Comparison of ENCODE assay signal across 8 cellular contexts in the genomic region with DNA sequence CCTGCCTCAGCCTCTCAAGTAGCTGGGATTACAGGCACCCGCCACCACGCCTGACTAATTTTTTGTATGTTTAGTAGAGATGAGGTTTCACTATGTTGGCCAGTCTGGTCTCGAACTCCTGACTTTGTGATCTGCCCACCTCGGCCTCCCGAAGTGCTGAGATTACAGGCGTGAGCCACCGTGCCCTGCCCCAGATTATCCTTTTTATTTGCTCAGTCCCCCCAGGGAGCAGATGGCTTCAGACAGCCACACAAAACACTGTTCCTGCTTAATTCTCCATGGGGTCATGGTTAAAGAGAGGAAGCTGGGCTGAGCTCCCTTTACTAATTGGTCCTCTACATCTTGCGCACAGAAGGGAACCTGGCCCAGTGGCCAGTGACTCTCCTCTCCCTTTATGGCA. TPM values are rescaled to one million over a fixed set of nuclear protein-coding genes. Genes with fewer than 3 reads are reported as not detected.
DNase-seq lines count a peak whose midpoint lies in the region; ATAC-seq and TF ChIP-seq lines count a peak whose summit lies in the region.
"Not testable (repeated sequence)": the region's sequence is repeated elsewhere in the genome, so short reads cannot be mapped to it uniquely, and the experiment has no call there.

No MANE protein-coding gene starts in this region.

- 78% methylated on average over 8 of the region's 8 CpGs for WGBS in suprapubic skin

- peak overlapping the region in 2 of 3 donors; percentile 86 to 89 for H3K27ac Mint-ChIP-seq in CD4-positive, CD25-positive, alpha-beta regulatory T cell
- H3K27ac Mint-ChIP-seq in activated naive CD8-positive, alpha-beta T cell treated with anti-CD3 and anti-CD28 coated beads, Interleukin-2, amount 10 ng/mL, durations not matched to agents 7 days and 5 days: peak overlapping the region; percentile 87
- peak overlapping the region; percentile 67 for H3K27ac Mint-ChIP-seq in endothelial cell (ENCODE audit: unreplicated experiment)

- H3K9me3 Mint-ChIP-seq in CD4-positive, CD25-positive, alpha-beta regulatory T cell; activated naive CD8-positive, alpha-beta T cell treated with anti-CD3 and anti-CD28 coated beads, Interleukin-2, amount 10 ng/mL, durations not matched to agents 7 days and 5 days; endothelial cell (ENCODE audit: unreplicated experiment): not testable (repeated sequence)

- H3K36me3 Mint-ChIP-seq in CD4-positive, CD25-positive, alpha-beta regulatory T cell; activated naive CD8-positive, alpha-beta T cell treated with anti-CD3 and anti-CD28 coated beads, Interleukin-2, amount 10 ng/mL, durations not matched to agents 7 days and 5 days: not testable (repeated sequence)
- H3K36me3 Mint-ChIP-seq in endothelial cell (ENCODE audit: low read depth, unreplicated experiment): peaks cover 32% of the 10 kb centered on the region

- H3K36me3 ChIP-seq in CD4-positive, CD25-positive, alpha-beta regulatory T cell (ENCODE audit: control insufficient read depth, insufficient read depth, low read length): peaks cover 22% of the 10 kb centered on the region
- not testable (repeated sequence) for H3K36me3 ChIP-seq in SU-DHL-6 (ENCODE audit: low read length); kidney epithelial cell (ENCODE audit: control insufficient read depth, insufficient read depth, low read length)
- H3K36me3 ChIP-seq in neutrophil: peaks cover 19% of the 10 kb centered on the region
- H3K36me3 ChIP-seq in suprapubic skin: peaks cover 24% of the 10 kb centered on the region

- H3K4me1 ChIP-seq in CD4-positive, CD25-positive, alpha-beta regulatory T cell (ENCODE audit: control insufficient read depth, insufficient read depth, low read length, poor library complexity, severe bottlenecking): peaks cover 39% of the 10 kb centered on the region
- H3K4me1 ChIP-seq in neutrophil (ENCODE audit: control insufficient read depth in 1 of 2, insufficient read depth in 1 of 2, low read depth in 1 of 2, low read length in 1 of 2): peaks cover 65 to 66% of the 10 kb centered on the region in 2 experiments
- H3K4me1 ChIP-seq in suprapubic skin: peaks cover 55% of the 10 kb centered on the region

- peaks cover 24% of the 10 kb centered on the region for H3K79me2 ChIP-seq in SU-DHL-6 (ENCODE audit: insufficient read depth, low read length)

- POLR2A ChIA-PET in activated naive CD8-positive, alpha-beta T cell treated with anti-CD3 and anti-CD28 coated beads, Interleukin-2, amount 10 ng/mL, durations not matched to agents 7 days and 5 days (lab: Charles Lee): interaction anchor here (0.6 to 6.9 kb wide), 8 partner anchors 44 to 228 kb away, joined by 3 to 108 read pairs (median 4); partner anchors contain the start of genes CNP, DHX58, GHDC and KAT2A

- H3K4me1 Mint-ChIP-seq in CD4-positive, CD25-positive, alpha-beta regulatory T cell: peaks cover 8 to 61% (median 40%) of the 10 kb centered on the region in 4 donors
- H3K4me1 Mint-ChIP-seq in activated naive CD8-positive, alpha-beta T cell treated with anti-CD3 and anti-CD28 coated beads, Interleukin-2, amount 10 ng/mL, durations not matched to agents 7 days and 5 days: peaks cover 34% of the 10 kb centered on the region
- H3K4me1 Mint-ChIP-seq in endothelial cell (ENCODE audit: unreplicated experiment): peaks cover 63% of the 10 kb centered on the region

- not testable (repeated sequence) for TF ChIP-seq CTCF in SU-DHL-6 (IDR thresholded peaks at IDR 0.05; ENCODE audit: insufficient read depth, low read length, poor library complexity, severe bottlenecking); endothelial cell (IDR thresholded peaks at IDR 0.05; ENCODE audit: unreplicated experiment); kidney epithelial cell (IDR thresholded peaks at IDR 0.05; ENCODE audit: insufficient read depth, low read length, poor library complexity, severe bottlenecking); neutrophil (IDR thresholded peaks at IDR 0.05); suprapubic skin (IDR thresholded peaks at IDR 0.05)

- H4K20me1 ChIP-seq in SU-DHL-6 (ENCODE audit: low read depth, low read length): not testable (repeated sequence)

- H3K27me3 ChIP-seq in CD4-positive, CD25-positive, alpha-beta regulatory T cell (ENCODE audit: control insufficient read depth, insufficient read depth, low read length); SU-DHL-6 (ENCODE audit: low read length); kidney epithelial cell (ENCODE audit: control insufficient read depth, insufficient read depth, low read length); neutrophil; suprapubic skin: not testable (repeated sequence)

- H2AFZ ChIP-seq in SU-DHL-6 (ENCODE audit: low read depth, low read length, severe bottlenecking): not testable (repeated sequence)

- H3K27ac ChIP-seq in CD4-positive, CD25-positive, alpha-beta regulatory T cell (ENCODE audit: insufficient read depth, low read length, poor library complexity, severe bottlenecking); SU-DHL-6 (ENCODE audit: low read depth, low read length); neutrophil; suprapubic skin: not testable (repeated sequence)

- peak overlapping the region; percentile 84 for H3K4me2 ChIP-seq in SU-DHL-6 (ENCODE audit: low read depth, low read length, poor library complexity, severe bottlenecking)

- ATAC-seq in CD4-positive, CD25-positive, alpha-beta regulatory T cell (ENCODE audit: low read depth in 2 of 2); activated naive CD8-positive, alpha-beta T cell treated with anti-CD3 and anti-CD28 coated beads, Interleukin-2, amount 10 ng/mL, durations not matched to agents 7 days and 5 days (ENCODE audit: low read depth): not testable (repeated sequence)

- not testable (repeated sequence) for H3F3A ChIP-seq in SU-DHL-6 (ENCODE audit: insufficient read depth)

- H3K4me3 Mint-ChIP-seq in CD4-positive, CD25-positive, alpha-beta regulatory T cell: peak overlapping the region; percentile 92 to 100 (median 96)
- H3K4me3 Mint-ChIP-seq in activated naive CD8-positive, alpha-beta T cell treated with anti-CD3 and anti-CD28 coated beads, Interleukin-2, amount 10 ng/mL, durations not matched to agents 7 days and 5 days: peak overlapping the region; percentile 97
- peak overlapping the region; percentile 99 for H3K4me3 Mint-ChIP-seq in endothelial cell (ENCODE audit: unreplicated experiment)

- not testable (repeated sequence) for TF ChIP-seq EP300 in suprapubic skin (IDR thresholded peaks at IDR 0.05)

- H3K9me2 ChIP-seq in SU-DHL-6 (replicated peaks; ENCODE audit: insufficient read depth, low read length): not testable (repeated sequence)

- H3K9me3 ChIP-seq in CD4-positive, CD25-positive, alpha-beta regulatory T cell (ENCODE audit: control insufficient read depth in 2 of 2, low read length in 2 of 2); SU-DHL-6 (ENCODE audit: insufficient read depth, low read length); neutrophil; suprapubic skin: not testable (repeated sequence)

- not testable (repeated sequence) for H3K27me3 Mint-ChIP-seq in CD4-positive, CD25-positive, alpha-beta regulatory T cell; activated naive CD8-positive, alpha-beta T cell treated with anti-CD3 and anti-CD28 coated beads, Interleukin-2, amount 10 ng/mL, durations not matched to agents 7 days and 5 days
- peaks cover 32% of the 10 kb centered on the region for H3K27me3 Mint-ChIP-seq in endothelial cell (ENCODE audit: unreplicated experiment)

- not testable (repeated sequence) for TF ChIP-seq POLR2A in suprapubic skin (IDR thresholded peaks at IDR 0.05)

- H3K9ac ChIP-seq in SU-DHL-6 (ENCODE audit: low read length): peak overlapping the region; percentile 90

- H3K4me3 ChIP-seq in CD4-positive, CD25-positive, alpha-beta regulatory T cell (ENCODE audit: low read depth, low read length): peak overlapping the region; percentile 88
- H3K4me3 ChIP-seq in Jurkat, Clone E6-1 (ENCODE audit: low read length): peak overlapping the region; percentile 86
- H3K4me3 ChIP-seq in SU-DHL-6 (ENCODE audit: insufficient read depth, low read length, poor library complexity, severe bottlenecking) (peak overlapping the region; percentile 82), kidney epithelial cell (ENCODE audit: low read depth, low read length) (peak overlapping the region; percentile 92), neutrophil (ENCODE audit: low read depth in 1 of 2, low read length in 1 of 2) (peak overlapping the region; percentile 73 to 91), suprapubic skin (peak overlapping the region; percentile 96)

- not testable (repeated sequence) for DNase-seq in CD4-positive, CD25-positive, alpha-beta regulatory T cell; Jurkat, Clone E6-1 (ENCODE audit: low read depth, low spot score); activated naive CD8-positive, alpha-beta T cell treated with anti-CD3 and anti-CD28 coated beads, Interleukin-2, amount 10 ng/mL, durations not matched to agents 7 days and 5 days; endothelial cell (ENCODE audit: low spot score); kidney epithelial cell (ENCODE audit: low read depth); suprapubic skin (ENCODE audit: low spot score in 2 of 2)

RNA-seq across cellular contexts. Expression of gene NKIRAS2, which starts 1.0 kb away (rescaled TPM):
- total RNA-seq in CD4-positive, CD25-positive, alpha-beta regulatory T cell: 14.6 TPM
- polyA plus RNA-seq in CD4-positive, CD25-positive, alpha-beta regulatory T cell: 10 to 100 TPM; 21.8 to 25.8 (median 23.0) TPM
- 55.4 TPM for polyA plus RNA-seq in Jurkat, Clone E6-1 (2012; ENCODE audit: insufficient read depth, insufficient read length)
- total RNA-seq in activated naive CD8-positive, alpha-beta T cell treated with anti-CD3 and anti-CD28 coated beads, Interleukin-2, amount 10 ng/mL, durations not matched to agents 7 days and 5 days: 10 to 100 TPM; 19.8 to 27.2 TPM
- total RNA-seq in endothelial cell (ENCODE audit: unreplicated experiment) (67.4 TPM), kidney epithelial cell (74.4 and 77.8 TPM in 2 replicates), suprapubic skin (10 to 100 TPM; 33.7 to 52.5 (median 43.9) TPM)

RNA-seq across cellular contexts. Expression of gene DNAJC7, which starts 3.6 kb away (rescaled TPM):
- 149 TPM for total RNA-seq in CD4-positive, CD25-positive, alpha-beta regulatory T cell
- polyA plus RNA-seq in CD4-positive, CD25-positive, alpha-beta regulatory T cell: 10 to 100 TPM; 53.3 to 80.7 (median 67.2) TPM
- 162 TPM for polyA plus RNA-seq in Jurkat, Clone E6-1 (2012; ENCODE audit: insufficient read depth, insufficient read length)
- 10 to 100 TPM; 86.7 to 93.7 TPM for total RNA-seq in activated naive CD8-positive, alpha-beta T cell treated with anti-CD3 and anti-CD28 coated beads, Interleukin-2, amount 10 ng/mL, durations not matched to agents 7 days and 5 days
- total RNA-seq in endothelial cell (ENCODE audit: unreplicated experiment) (92.8 TPM), kidney epithelial cell (68.0 and 73.5 TPM in 2 replicates), suprapubic skin (10 to 100 TPM; 57.5 to 82.6 (median 60.2) TPM)

RNA-seq across cellular contexts. Expression of gene C17orf113, which starts 29.6 kb away (rescaled TPM):
- 0.27 TPM for total RNA-seq in CD4-positive, CD25-positive, alpha-beta regulatory T cell
- polyA plus RNA-seq in CD4-positive, CD25-positive, alpha-beta regulatory T cell: under 1 TPM; 0.09 to 0.46 (median 0.38) TPM
- 0.23 TPM for polyA plus RNA-seq in Jurkat, Clone E6-1 (2012; ENCODE audit: insufficient read depth, insufficient read length)
- under 1 TPM; 0.53 to 0.91 TPM for total RNA-seq in activated naive CD8-positive, alpha-beta T cell treated with anti-CD3 and anti-CD28 coated beads, Interleukin-2, amount 10 ng/mL, durations not matched to agents 7 days and 5 days
- total RNA-seq in endothelial cell (ENCODE audit: unreplicated experiment) (1.6 TPM), kidney epithelial cell (0.34 and 0.75 TPM in 2 replicates), suprapubic skin (1 to 10 TPM in 2 of 4 donors, under 1 TPM in 2; 0.60 to 2.3 (median 1.4) TPM)

RNA-seq across cellular contexts. Expression of gene CNP, which starts 54.2 kb away (rescaled TPM):
- total RNA-seq in CD4-positive, CD25-positive, alpha-beta regulatory T cell: 27.7 TPM
- 10 to 100 TPM; 26.9 to 44.3 (median 34.1) TPM for polyA plus RNA-seq in CD4-positive, CD25-positive, alpha-beta regulatory T cell
- 68.1 TPM for polyA plus RNA-seq in Jurkat, Clone E6-1 (2012; ENCODE audit: insufficient read depth, insufficient read length)
- total RNA-seq in activated naive CD8-positive, alpha-beta T cell treated with anti-CD3 and anti-CD28 coated beads, Interleukin-2, amount 10 ng/mL, durations not matched to agents 7 days and 5 days: 10 to 100 TPM; 75.8 to 83.0 TPM
- total RNA-seq in endothelial cell (ENCODE audit: unreplicated experiment) (82.1 TPM), kidney epithelial cell (58.5 and 65.1 TPM in 2 replicates), suprapubic skin (10 to 100 TPM; 44.3 to 55.1 (median 47.3) TPM)
